In the genomic region with DNA sequence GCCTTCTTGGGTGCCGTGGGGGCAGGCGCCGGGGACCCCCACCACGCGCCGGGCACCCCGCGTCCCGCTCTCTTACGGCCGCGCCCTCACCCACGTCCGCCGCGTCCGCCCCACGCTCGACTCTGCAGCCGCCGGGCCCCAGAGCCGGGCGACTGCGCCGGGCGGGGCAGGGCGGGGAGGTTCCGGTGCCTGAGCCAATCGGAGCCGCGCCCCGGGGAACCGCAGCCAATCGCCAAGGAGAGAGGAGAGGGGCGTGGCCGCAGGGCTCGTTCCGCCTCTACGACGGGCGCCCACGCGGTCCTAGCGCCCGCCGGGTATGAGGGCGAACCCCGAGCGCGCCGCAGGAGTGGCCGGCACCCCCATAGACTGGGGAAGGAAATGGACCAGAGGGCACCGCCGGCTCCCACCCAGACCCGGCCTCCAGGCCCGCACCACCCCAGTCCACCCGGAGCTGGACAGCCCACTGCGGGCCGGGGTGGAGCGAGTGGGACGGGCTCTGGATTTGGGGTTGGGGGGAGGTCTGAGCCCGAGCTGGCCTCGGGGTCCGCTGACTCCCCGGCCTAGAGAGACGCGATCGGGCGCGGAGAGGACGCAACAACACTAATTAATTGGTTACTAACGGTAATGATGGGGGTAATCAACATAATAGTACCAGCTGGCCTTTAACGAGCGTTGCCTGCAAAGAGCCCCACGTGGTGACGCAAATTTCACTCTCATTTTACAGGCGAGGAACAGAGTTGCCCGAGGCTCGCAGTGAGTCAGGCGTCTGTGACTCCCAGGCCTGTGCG, we compare ENCODE assay signal across 8 cellular contexts. TPM values are rescaled to one million over a fixed set of nuclear protein-coding genes. Genes with fewer than 3 reads are reported as not detected.
DNase-seq lines count a peak whose midpoint lies in the region; ATAC-seq and TF ChIP-seq lines count a peak whose summit lies in the region.

A gene (minus strand): TSS at position 126 of the 788 bp plus-strand sequence. CDS start 183 bp downstream, outside the sequence.

- H3K9me3 Mint-ChIP-seq in activated naive CD4-positive, alpha-beta T cell treated with anti-CD3 and anti-CD28 coated beads, Interleukin-2, amount 50 U/mL, for 72 hours: no peaks in the 10 kb centered on the region
- H3K9me3 Mint-ChIP-seq in glutamatergic neuron (ENCODE audit: unreplicated experiment): peaks cover 5% of the 10 kb centered on the region

- H3K4me1 ChIP-seq in ovary (ENCODE audit: insufficient read depth) (peaks cover 10% of the 10 kb centered on the region), thymus (ENCODE audit: control insufficient read depth, insufficient read depth, low read length) (peaks cover 30% of the 10 kb centered on the region)

- H3K4me3 ChIP-seq in ovary: peak within 1 kb of the TSS; percentile 86
- H3K4me3 ChIP-seq in thymus (ENCODE audit: low read length): peak within 1 kb of the TSS; percentile 98

- WGBS in ovary, 3 donors: 0% methylated on average over 29 to 81 of the region's 81 CpGs
- under 1% methylated on average over 81 of the region's 81 CpGs for WGBS in thymus

- no peak for TF ChIP-seq CTCF in GM10266 (IDR thresholded peaks at IDR 0.05; ENCODE audit: control insufficient read depth, insufficient read depth, low read depth, missing control alignments)
- no peak for TF ChIP-seq CTCF in glutamatergic neuron (IDR thresholded peaks at IDR 0.05; ENCODE audit: partially characterized antibody, unreplicated experiment)
- no peak for TF ChIP-seq CTCF in ovary (IDR thresholded peaks at IDR 0.05)

- H3K4me3 Mint-ChIP-seq in glutamatergic neuron (ENCODE audit: unreplicated experiment): peak within 1 kb of the TSS; percentile 94

- peak; percentile 85 for ATAC-seq in HG02610 (IDR thresholded peaks at IDR 0.05; ENCODE audit: unreplicated experiment)
- peak; percentile 90 to 93 for ATAC-seq in activated naive CD4-positive, alpha-beta T cell treated with anti-CD3 and anti-CD28 coated beads, Interleukin-2, amount 50 U/mL, for 72 hours

- DNase-seq in GM10266 (ENCODE audit: extremely low spot score) (peak; percentile 100), NCI-H1092 (lab: John Stamatoyannopoulos, UW) (peak; percentile 90), SKM-1 (lab: John Stamatoyannopoulos, UW; ENCODE audit: unreplicated experiment) (peak; percentile 83), glutamatergic neuron (peak; percentile 97), ovary (peak; percentile 93 to 96 (median 94))
- peak; percentile 94 to 96 for DNase-seq in activated naive CD4-positive, alpha-beta T cell treated with anti-CD3 and anti-CD28 coated beads, Interleukin-2, amount 50 U/mL, for 72 hours (ENCODE audit: low spot score in 2 of 2)

- H3K27me3 Mint-ChIP-seq in glutamatergic neuron (ENCODE audit: unreplicated experiment): peaks cover 14% of the 10 kb centered on the region

- peak within 1 kb of the TSS in 1 of 2 donors; percentile 45 for H3K27ac ChIP-seq in ovary
- peak within 1 kb of the TSS; percentile 85 for H3K27ac ChIP-seq in thymus (ENCODE audit: low read depth)

- H3K27me3 ChIP-seq in ovary: no peaks in the 10 kb centered on the region
- no peaks in the 10 kb centered on the region for H3K27me3 ChIP-seq in thymus (ENCODE audit: control insufficient read depth, insufficient read depth)

- H3K36me3 Mint-ChIP-seq in activated naive CD4-positive, alpha-beta T cell treated with anti-CD3 and anti-CD28 coated beads, Interleukin-2, amount 50 U/mL, for 72 hours: peaks cover 6 to 12% of the 10 kb centered on the region in 2 donors
- H3K36me3 Mint-ChIP-seq in glutamatergic neuron (ENCODE audit: unreplicated experiment): no peaks in the 10 kb centered on the region

- H3K4me1 Mint-ChIP-seq in glutamatergic neuron (ENCODE audit: low read depth, unreplicated experiment): peaks cover 10% of the 10 kb centered on the region

- no peaks in the 10 kb centered on the region for H3K36me3 ChIP-seq in ovary
- H3K36me3 ChIP-seq in thymus (ENCODE audit: control insufficient read depth, insufficient read depth): peaks cover 9% of the 10 kb centered on the region

- no peaks in the 10 kb centered on the region for H3K9me3 ChIP-seq in ovary
- H3K9me3 ChIP-seq in thymus (ENCODE audit: control insufficient read depth): no peaks in the 10 kb centered on the region

- no peak for TF ChIP-seq EP300 in ovary (IDR thresholded peaks at IDR 0.05)

- intact Hi-C loops in ovary (cut with DNase I): no loop called here

- peak within 1 kb of the TSS; percentile 83 to 97 for H3K27ac Mint-ChIP-seq in activated naive CD4-positive, alpha-beta T cell treated with anti-CD3 and anti-CD28 coated beads, Interleukin-2, amount 50 U/mL, for 72 hours
- H3K27ac Mint-ChIP-seq in glutamatergic neuron (ENCODE audit: unreplicated experiment): peak within 1 kb of the TSS; percentile 86

- TF ChIP-seq POLR2A in ovary (IDR thresholded peaks at IDR 0.05): peak; percentile 64

RNA-seq across cellular contexts. Expression of the gene that starts here (rescaled TPM):
- total RNA-seq in activated naive CD4-positive, alpha-beta T cell treated with anti-CD3 and anti-CD28 coated beads, Interleukin-2, amount 50 U/mL, for 72 hours: 10 to 100 TPM; 40.1 to 47.5 TPM
- 134 TPM for total RNA-seq in glutamatergic neuron (ENCODE audit: unreplicated experiment)
- 100 to 1,000 TPM in 1 of 7 donors, 10 to 100 TPM in 6; 19.2 to 104 (median 36.9) TPM for total RNA-seq in ovary
- 10 to 100 TPM; 17.4 to 21.1 TPM for polyA plus RNA-seq in ovary
- polyA plus RNA-seq in thymus: 76.0 TPM
